ENCODE assay signal across 10 cellular contexts in genomic region chr19:18161691-18162039, GRCh38. TPM values are rescaled to one million over a fixed set of nuclear protein-coding genes. Genes with fewer than 3 reads are reported as not detected.
DNase-seq lines count a peak whose midpoint lies in the region; ATAC-seq and TF ChIP-seq lines count a peak whose summit lies in the region.
"Had no signal": no experiment of that assay in that cellular context is flagged by ENCODE, and none has a peak within 500 bp of the region (broad histone marks: within the 10 kb centered on the region; RNA-seq: fewer than 3 reads in every experiment).

No MANE protein-coding gene starts in this region.

- H3K4me3 Mint-ChIP-seq in activated naive CD4-positive, alpha-beta T cell treated with anti-CD3 and anti-CD28 coated beads for 36 hours, result peak overlapping the region; percentile 36
- peak overlapping the region; percentile 28 for H3K4me3 Mint-ChIP-seq in type B pancreatic cell
- H3K4me3 Mint-ChIP-seq: activated T-cell treated with anti-CD3 and anti-CD28 coated beads, Interleukin-2, amount 50 U/mL, for 4 hours had no signal

- H3K14ac ChIP-seq in mesenchymal stem cell (ENCODE audit: low read length in 2 of 2), result no peak overlapping the region

- H3K9me3 Mint-ChIP-seq in activated naive CD4-positive, alpha-beta T cell treated with anti-CD3 and anti-CD28 coated beads for 36 hours, result no peaks in the 10 kb centered on the region
- no peaks in the 10 kb centered on the region for H3K9me3 Mint-ChIP-seq in activated naive CD4-positive, alpha-beta T cell treated with anti-CD3 and anti-CD28 coated beads, Interleukin-2, amount 50 U/mL, for 72 hours
- no peaks in the 10 kb centered on the region for H3K9me3 Mint-ChIP-seq in type B pancreatic cell
- H3K9me3 Mint-ChIP-seq: activated T-cell treated with anti-CD3 and anti-CD28 coated beads, Interleukin-2, amount 50 U/mL, for 4 hours had no signal

- H3K4me2 ChIP-seq in mesenchymal stem cell (ENCODE audit: low read length, poor library complexity, severe bottlenecking), result no peak overlapping the region

- no peaks in the 10 kb centered on the region for H3K27me3 Mint-ChIP-seq in activated naive CD4-positive, alpha-beta T cell treated with anti-CD3 and anti-CD28 coated beads for 36 hours (ENCODE audit: low read depth)
- H3K27me3 Mint-ChIP-seq in type B pancreatic cell, result no peaks in the 10 kb centered on the region

- H3K27ac ChIP-seq in ascending aorta (peak overlapping the region in 1 of 2 donors; percentile 85), mesenchymal stem cell (ENCODE audit: low read length, poor library complexity, severe bottlenecking) (no peak overlapping the region)

- no peak overlapping the region for H4K91ac ChIP-seq in mesenchymal stem cell (ENCODE audit: low read length)

- H2BK15ac ChIP-seq in mesenchymal stem cell (ENCODE audit: low read depth, poor library complexity, severe bottlenecking), result no peak overlapping the region

- intact Hi-C loops in activated naive CD4-positive, alpha-beta T cell treated with anti-CD3 and anti-CD28 coated beads for 36 hours (cut with micrococcal nuclease), result loop anchor here (1.0 to 2.0 kb wide), 2 partner anchors 8 to 43 kb away; partner anchors contain the start of genes PIK3R2 and RAB3A
- intact Hi-C loops in ascending aorta (cut with DNase I), result loop anchor here (2.0 to 5.0 kb wide), 2 partner anchors 91 to 155 kb away; no protein-coding TSS in a partner anchor

- peaks cover 10% of the 10 kb centered on the region for H3K4me1 Mint-ChIP-seq in activated naive CD4-positive, alpha-beta T cell treated with anti-CD3 and anti-CD28 coated beads for 36 hours (ENCODE audit: low read depth)
- H3K4me1 Mint-ChIP-seq in type B pancreatic cell (ENCODE audit: unreplicated experiment), result peaks cover 3% of the 10 kb centered on the region

- 93% methylated on average over 16 of the region's 16 CpGs for WGBS in mesenchymal stem cell

- H2BK5ac ChIP-seq in mesenchymal stem cell (ENCODE audit: low read depth, low read length, poor library complexity, severe bottlenecking), result no peak overlapping the region

- peaks cover 25% of the 10 kb centered on the region for H3K79me1 ChIP-seq in mesenchymal stem cell (replicated peaks; ENCODE audit: low read length, poor library complexity, severe bottlenecking)

- H2BK12ac ChIP-seq in mesenchymal stem cell (ENCODE audit: low read length in 2 of 2), result peak overlapping the region in 1 of 2 experiments; percentile 45

- H2AFZ ChIP-seq in mesenchymal stem cell (ENCODE audit: low read depth, low read length), result no peak overlapping the region

- peaks cover 31 to 37% of the 10 kb centered on the region in 2 donors for H3K36me3 ChIP-seq in ascending aorta
- peaks cover 43 to 66% of the 10 kb centered on the region in 2 experiments for H3K36me3 ChIP-seq in mesenchymal stem cell (ENCODE audit: control insufficient read depth in 1 of 2, insufficient read depth in 2 of 2, low read depth in 1 of 2, low read length in 2 of 2)

- H3K18ac ChIP-seq in mesenchymal stem cell (ENCODE audit: low read depth in 1 of 2, low read length in 2 of 2), result peak overlapping the region in 1 of 2 experiments; percentile 3

- no peak overlapping the region for H3K27ac Mint-ChIP-seq in activated naive CD4-positive, alpha-beta T cell treated with anti-CD3 and anti-CD28 coated beads for 36 hours
- H3K27ac Mint-ChIP-seq in activated naive CD4-positive, alpha-beta T cell treated with anti-CD3 and anti-CD28 coated beads, Interleukin-2, amount 50 U/mL, for 72 hours, result no peak overlapping the region
- H3K27ac Mint-ChIP-seq in type B pancreatic cell, result no peak overlapping the region

- H2BK120ac ChIP-seq in mesenchymal stem cell (ENCODE audit: low read depth, low read length), result no peak overlapping the region

- H3K27me3 ChIP-seq in ascending aorta, result no peaks in the 10 kb centered on the region
- H3K27me3 ChIP-seq in mesenchymal stem cell (ENCODE audit: control insufficient read depth in 1 of 2, insufficient read depth in 1 of 2, low read length in 2 of 2), result no peaks in the 10 kb centered on the region
- H3K27me3 ChIP-seq: right lobe of liver had no signal

- peak overlapping the region; percentile 69 for H3K9ac ChIP-seq in mesenchymal stem cell (ENCODE audit: low read length)

- H3K4me3 ChIP-seq in ascending aorta (peak overlapping the region; percentile 50 to 67), mesenchymal stem cell (ENCODE audit: insufficient read depth in 1 of 2, low read depth in 1 of 2, low read length in 2 of 2) (peak overlapping the region in 1 of 2 experiments; percentile 76)

- H3K4ac ChIP-seq in mesenchymal stem cell (ENCODE audit: low read depth in 1 of 2, low read length in 2 of 2), result no peak overlapping the region

- DNase-seq in activated naive CD4-positive, alpha-beta T cell treated with anti-CD3 and anti-CD28 coated beads for 36 hours, result no peak
- DNase-seq in activated naive CD4-positive, alpha-beta T cell treated with anti-CD3 and anti-CD28 coated beads, Interleukin-2, amount 50 U/mL, for 72 hours (ENCODE audit: low spot score in 2 of 2), result no peak
- DNase-seq in ascending aorta (ENCODE audit: low spot score in 2 of 2) (no peak), mesenchymal stem cell (no peak), type B pancreatic cell (ENCODE audit: extremely low spot score, unreplicated experiment) (no peak), SHP77 (lab: John Stamatoyannopoulos, UW) (no peak), OCI-M2 (lab: John Stamatoyannopoulos, UW; ENCODE audit: unreplicated experiment) (no peak)

- H4K8ac ChIP-seq in mesenchymal stem cell (ENCODE audit: low read length), result peak overlapping the region; percentile 8

- H3K9me3 ChIP-seq in ascending aorta, result no peaks in the 10 kb centered on the region
- no peaks in the 10 kb centered on the region for H3K9me3 ChIP-seq in mesenchymal stem cell (ENCODE audit: control insufficient read depth, low read length)
- H3K9me3 ChIP-seq: right lobe of liver had no signal

- CTCF ChIA-PET in activated naive CD4-positive, alpha-beta T cell treated with anti-CD3 and anti-CD28 coated beads for 36 hours (lab: Charles Lee), result interaction anchor here (0.6 to 2.3 kb wide), 8 partner anchors 9 to 73 kb away, joined by 3 to 15 read pairs (median 4); partner anchors contain the start of gene MAST3

- H3K23ac ChIP-seq in mesenchymal stem cell (ENCODE audit: low read length in 2 of 2), result no peak overlapping the region

- no peak overlapping the region for H2AK5ac ChIP-seq in mesenchymal stem cell (ENCODE audit: low read length, severe bottlenecking)

- peaks cover 20% of the 10 kb centered on the region for H3K36me3 Mint-ChIP-seq in activated naive CD4-positive, alpha-beta T cell treated with anti-CD3 and anti-CD28 coated beads for 36 hours (ENCODE audit: low read depth)
- peaks cover 7 to 13% of the 10 kb centered on the region in 2 donors for H3K36me3 Mint-ChIP-seq in activated naive CD4-positive, alpha-beta T cell treated with anti-CD3 and anti-CD28 coated beads, Interleukin-2, amount 50 U/mL, for 72 hours
- H3K36me3 Mint-ChIP-seq in type B pancreatic cell, result no peaks in the 10 kb centered on the region

- TF ChIP-seq CTCF in ascending aorta (IDR thresholded peaks at IDR 0.05) (no peak), type B pancreatic cell (conservative IDR thresholded peaks at IDR 0.05) (peak; percentile 37)

- no peak for ATAC-seq in activated naive CD4-positive, alpha-beta T cell treated with anti-CD3 and anti-CD28 coated beads, Interleukin-2, amount 50 U/mL, for 72 hours
- no peak for ATAC-seq in GM21786 (IDR thresholded peaks at IDR 0.05; ENCODE audit: unreplicated experiment)

- peaks cover 13 to 27% of the 10 kb centered on the region in 2 donors for H3K4me1 ChIP-seq in ascending aorta
- peaks cover 24% of the 10 kb centered on the region for H3K4me1 ChIP-seq in mesenchymal stem cell (ENCODE audit: control insufficient read depth, insufficient read depth, low read depth, low read length)

RNA-seq across cellular contexts. Expression of gene PIK3R2, which starts 8.7 kb away (rescaled TPM):
- 10 to 100 TPM; 16.1 to 16.3 TPM for total RNA-seq in activated naive CD4-positive, alpha-beta T cell treated with anti-CD3 and anti-CD28 coated beads for 36 hours
- 10 to 100 TPM; 13.6 to 18.3 TPM for total RNA-seq in activated naive CD4-positive, alpha-beta T cell treated with anti-CD3 and anti-CD28 coated beads, Interleukin-2, amount 50 U/mL, for 72 hours
- 43.1 TPM for total RNA-seq in ascending aorta
- polyA plus RNA-seq in mesenchymal stem cell (2013, experiment 1 of 2), result 83.2 TPM
- polyA plus RNA-seq in mesenchymal stem cell (2013, experiment 2 of 2), result 80.2 TPM
- total RNA-seq in type B pancreatic cell (ENCODE audit: low replicate concordance), result 41.4 and 47.0 TPM in 2 replicates

RNA-seq across cellular contexts. Expression of gene IFI30, which starts 11.9 kb away (rescaled TPM):
- total RNA-seq in activated naive CD4-positive, alpha-beta T cell treated with anti-CD3 and anti-CD28 coated beads for 36 hours, result 10 to 100 TPM; 19.0 to 20.8 TPM
- total RNA-seq in activated naive CD4-positive, alpha-beta T cell treated with anti-CD3 and anti-CD28 coated beads, Interleukin-2, amount 50 U/mL, for 72 hours, result 10 to 100 TPM; 28.0 to 65.3 TPM
- total RNA-seq in ascending aorta (35.1 TPM), type B pancreatic cell (ENCODE audit: low replicate concordance) (20.2 and 22.8 TPM in 2 replicates)
- polyA plus RNA-seq in mesenchymal stem cell (2013, experiment 1 of 2), result 28.4 TPM
- 27.7 TPM for polyA plus RNA-seq in mesenchymal stem cell (2013, experiment 2 of 2)

RNA-seq across cellular contexts. Expression of gene MPV17L2, which starts 31.4 kb away (rescaled TPM):
- total RNA-seq in activated naive CD4-positive, alpha-beta T cell treated with anti-CD3 and anti-CD28 coated beads for 36 hours, result 1 to 10 TPM; 6.3 to 6.5 TPM
- 10 to 100 TPM in 1 of 2 donors, 1 to 10 TPM in 1; 5.4 to 14.0 TPM for total RNA-seq in activated naive CD4-positive, alpha-beta T cell treated with anti-CD3 and anti-CD28 coated beads, Interleukin-2, amount 50 U/mL, for 72 hours
- total RNA-seq in ascending aorta, result 9.5 TPM
- 19.7 TPM for polyA plus RNA-seq in mesenchymal stem cell (2013, experiment 1 of 2)
- 20.2 TPM for polyA plus RNA-seq in mesenchymal stem cell (2013, experiment 2 of 2)
- 10.2 and 11.6 TPM in 2 replicates for total RNA-seq in type B pancreatic cell (ENCODE audit: low replicate concordance)

RNA-seq across cellular contexts. Expression of gene RAB3A, which starts 42.2 kb away (rescaled TPM):
- total RNA-seq in activated naive CD4-positive, alpha-beta T cell treated with anti-CD3 and anti-CD28 coated beads for 36 hours, result 1 to 10 TPM; 3.8 to 6.0 TPM
- total RNA-seq in activated naive CD4-positive, alpha-beta T cell treated with anti-CD3 and anti-CD28 coated beads, Interleukin-2, amount 50 U/mL, for 72 hours, result 1 to 10 TPM; 8.9 to 9.8 TPM
- total RNA-seq in ascending aorta, result 12.3 TPM
- polyA plus RNA-seq in mesenchymal stem cell (2013, experiment 1 of 2), result 5.6 TPM
- 5.8 TPM for polyA plus RNA-seq in mesenchymal stem cell (2013, experiment 2 of 2)
- 6.7 and 8.7 TPM in 2 replicates for total RNA-seq in type B pancreatic cell (ENCODE audit: low replicate concordance)
